Comparison of ENCODE assay signal across 10 cellular contexts in genomic region chr21:28882345-28882744, GRCh38.
"Had no signal": no experiment of that assay in that cellular context is flagged by ENCODE, and none has a peak within 500 bp of the region (broad histone marks: within the 10 kb centered on the region; RNA-seq: fewer than 3 reads in every experiment).

No MANE protein-coding gene starts in this region.

- H3K9me3 Mint-ChIP-seq: HFFc6 had no signal

- H2AFZ ChIP-seq: GM23248 had no signal

- H3K4me2 ChIP-seq: KMS-11 had no signal

- FAIRE-seq: H1, H54, HTR-8/SVneo had no signal

- H3K4me3 Mint-ChIP-seq: H9, HFFc6 had no signal

- DNase-seq: GM23248, H9, HCEC 1CT, HFFc6, IMR-90, KBM-7 had no signal

- H3K4me3 ChIP-seq: GM23248 had no signal

- H3K9ac ChIP-seq: GM23248, KMS-11 had no signal

- H3K27ac ChIP-seq: GM23248, KMS-11 had no signal

- H3K27ac Mint-ChIP-seq: H9, HFFc6 had no signal
